ENCODE assay signal across 1 cellular context in the genomic region with DNA sequence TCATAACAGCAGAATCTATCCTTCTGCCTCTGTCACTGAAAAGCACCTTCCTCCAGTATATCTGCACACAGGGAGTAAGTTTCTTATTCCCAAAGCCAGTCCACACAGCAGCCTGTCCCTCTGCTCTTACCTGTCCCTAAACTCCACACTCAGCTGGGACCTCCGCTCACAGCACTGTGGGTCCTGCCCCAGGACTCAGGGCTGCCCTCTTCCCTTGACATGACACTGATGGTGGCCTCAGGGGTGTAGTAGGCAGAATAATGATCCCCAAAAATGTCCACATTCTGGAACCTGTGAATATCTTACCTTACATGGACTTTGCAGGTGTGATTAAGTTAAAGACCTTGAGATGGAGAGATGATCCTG.
TF ChIP-seq lines count a peak whose summit lies in the region.

No MANE protein-coding gene starts in this region.

TF ChIP-seq in HepG2, 621 proteins besides CTCF, POLR2A, EP300 and RAD21:
- TF ChIP-seq MZF1 (CRISPR knock-in tag; IDR thresholded peaks at IDR 0.05; ENCODE audit: borderline replicate concordance) (no peak), MXD4 (CRISPR knock-in tag; IDR thresholded peaks at IDR 0.05) (no peak), RBM22 (optimal IDR thresholded peaks at IDR 0.05; ENCODE audit: low read length) (no peak), ZFP90 (CRISPR knock-in tag; IDR thresholded peaks at IDR 0.05; ENCODE audit: borderline replicate concordance) (no peak), THYN1 (CRISPR knock-in tag; IDR thresholded peaks at IDR 0.05; ENCODE audit: borderline replicate concordance, low read depth) (no peak), NR1H2 (CRISPR knock-in tag; IDR thresholded peaks at IDR 0.05; ENCODE audit: borderline replicate concordance, low read depth) (no peak), FOSL1 (CRISPR knock-in tag; IDR thresholded peaks at IDR 0.05; ENCODE audit: borderline replicate concordance) (no peak), CCAR2 (optimal IDR thresholded peaks at IDR 0.05; ENCODE audit: low read depth, low read length) (no peak), ZSCAN9 (CRISPR knock-in tag; IDR thresholded peaks at IDR 0.05; ENCODE audit: borderline replicate concordance) (no peak), ZNF138 (CRISPR knock-in tag; IDR thresholded peaks at IDR 0.05; ENCODE audit: low read depth) (no peak), SAP130 (CRISPR knock-in tag; IDR thresholded peaks at IDR 0.05; ENCODE audit: low read depth) (no peak), CBX1 (IDR thresholded peaks at IDR 0.05; ENCODE audit: low read depth) (no peak), ZBTB38 (CRISPR knock-in tag; IDR thresholded peaks at IDR 0.05) (peak; percentile 56; the same call in 1 of the 2 replicates), ZNF205 (CRISPR knock-in tag; IDR thresholded peaks at IDR 0.05) (0 out of 2 replicates have a peak, but pooled peaks have one; percentile 22), TBX2 (CRISPR knock-in tag; IDR thresholded peaks at IDR 0.05; ENCODE audit: borderline replicate concordance) (peak; percentile 42; the same call in 1 of the 2 replicates), ZNF510 (CRISPR knock-in tag; IDR thresholded peaks at IDR 0.05; ENCODE audit: low read depth) (no peak), SETDB1 (CRISPR knock-in tag; IDR thresholded peaks at IDR 0.05; ENCODE audit: borderline replicate concordance) (no peak), MAFF (IDR thresholded peaks at IDR 0.05; ENCODE audit: low read depth, low read length) (no peak), ZNF761 (CRISPR knock-in tag; conservative IDR thresholded peaks at IDR 0.05) (no peak), ZNF282 (IDR thresholded peaks at IDR 0.05; ENCODE audit: partially characterized antibody) (no peak), DNMT1 (CRISPR knock-in tag; IDR thresholded peaks at IDR 0.05) (no peak), REPIN1 (CRISPR knock-in tag; IDR thresholded peaks at IDR 0.05; ENCODE audit: borderline replicate concordance, low read depth) (no peak), ZNF737 (CRISPR knock-in tag; IDR thresholded peaks at IDR 0.05; ENCODE audit: borderline replicate concordance) (no peak), ZFP41 (CRISPR knock-in tag; IDR thresholded peaks at IDR 0.05; ENCODE audit: borderline replicate concordance) (no peak), DPF2 (CRISPR knock-in tag; IDR thresholded peaks at IDR 0.05; ENCODE audit: borderline replicate concordance, low read depth) (no peak), PHF5A (CRISPR knock-in tag; IDR thresholded peaks at IDR 0.05; ENCODE audit: low read depth, unreplicated experiment) (no peak), ZNF788 (CRISPR knock-in tag; IDR thresholded peaks at IDR 0.05; ENCODE audit: borderline replicate concordance) (peak; percentile 30; the same call in 1 of the 2 replicates)
- TF ChIP-seq, protein P1, sequence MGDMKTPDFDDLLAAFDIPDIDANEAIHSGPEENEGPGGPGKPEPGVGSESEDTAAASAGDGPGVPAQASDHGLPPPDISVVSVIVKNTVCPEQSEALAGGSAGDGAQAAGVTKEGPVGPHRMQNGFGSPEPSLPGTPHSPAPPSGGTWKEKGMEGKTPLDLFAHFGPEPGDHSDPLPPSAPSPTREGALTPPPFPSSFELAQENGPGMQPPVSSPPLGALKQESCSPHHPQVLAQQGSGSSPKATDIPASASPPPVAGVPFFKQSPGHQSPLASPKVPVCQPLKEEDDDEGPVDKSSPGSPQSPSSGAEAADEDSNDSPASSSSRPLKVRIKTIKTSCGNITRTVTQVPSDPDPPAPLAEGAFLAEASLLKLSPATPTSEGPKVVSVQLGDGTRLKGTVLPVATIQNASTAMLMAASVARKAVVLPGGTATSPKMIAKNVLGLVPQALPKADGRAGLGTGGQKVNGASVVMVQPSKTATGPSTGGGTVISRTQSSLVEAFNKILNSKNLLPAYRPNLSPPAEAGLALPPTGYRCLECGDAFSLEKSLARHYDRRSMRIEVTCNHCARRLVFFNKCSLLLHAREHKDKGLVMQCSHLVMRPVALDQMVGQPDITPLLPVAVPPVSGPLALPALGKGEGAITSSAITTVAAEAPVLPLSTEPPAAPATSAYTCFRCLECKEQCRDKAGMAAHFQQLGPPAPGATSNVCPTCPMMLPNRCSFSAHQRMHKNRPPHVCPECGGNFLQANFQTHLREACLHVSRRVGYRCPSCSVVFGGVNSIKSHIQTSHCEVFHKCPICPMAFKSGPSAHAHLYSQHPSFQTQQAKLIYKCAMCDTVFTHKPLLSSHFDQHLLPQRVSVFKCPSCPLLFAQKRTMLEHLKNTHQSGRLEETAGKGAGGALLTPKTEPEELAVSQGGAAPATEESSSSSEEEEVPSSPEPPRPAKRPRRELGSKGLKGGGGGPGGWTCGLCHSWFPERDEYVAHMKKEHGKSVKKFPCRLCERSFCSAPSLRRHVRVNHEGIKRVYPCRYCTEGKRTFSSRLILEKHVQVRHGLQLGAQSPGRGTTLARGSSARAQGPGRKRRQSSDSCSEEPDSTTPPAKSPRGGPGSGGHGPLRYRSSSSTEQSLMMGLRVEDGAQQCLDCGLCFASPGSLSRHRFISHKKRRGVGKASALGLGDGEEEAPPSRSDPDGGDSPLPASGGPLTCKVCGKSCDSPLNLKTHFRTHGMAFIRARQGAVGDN (CRISPR knock-in tag; IDR thresholded peaks at IDR 0.05), result peak; percentile 53
- TF ChIP-seq, protein P2, sequence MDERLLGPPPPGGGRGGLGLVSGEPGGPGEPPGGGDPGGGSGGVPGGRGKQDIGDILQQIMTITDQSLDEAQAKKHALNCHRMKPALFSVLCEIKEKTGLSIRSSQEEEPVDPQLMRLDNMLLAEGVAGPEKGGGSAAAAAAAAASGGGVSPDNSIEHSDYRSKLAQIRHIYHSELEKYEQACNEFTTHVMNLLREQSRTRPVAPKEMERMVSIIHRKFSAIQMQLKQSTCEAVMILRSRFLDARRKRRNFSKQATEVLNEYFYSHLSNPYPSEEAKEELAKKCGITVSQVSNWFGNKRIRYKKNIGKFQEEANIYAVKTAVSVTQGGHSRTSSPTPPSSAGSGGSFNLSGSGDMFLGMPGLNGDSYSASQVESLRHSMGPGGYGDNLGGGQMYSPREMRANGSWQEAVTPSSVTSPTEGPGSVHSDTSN (CRISPR knock-in tag; IDR thresholded peaks at IDR 0.05), result no peak
- TF ChIP-seq, protein P3, sequence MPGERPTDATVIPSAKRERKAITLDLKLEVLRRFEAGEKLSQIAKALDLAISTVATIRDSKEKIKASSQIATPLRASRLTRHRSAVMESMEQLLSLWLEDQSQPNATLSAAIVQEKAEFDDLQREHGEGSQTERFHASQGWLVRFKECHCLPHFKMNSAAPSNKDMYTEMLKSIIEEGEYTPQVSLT (CRISPR knock-in tag; IDR thresholded peaks at IDR 0.05; ENCODE audit: borderline replicate concordance, low read depth), result no peak
- TF ChIP-seq, protein P4, sequence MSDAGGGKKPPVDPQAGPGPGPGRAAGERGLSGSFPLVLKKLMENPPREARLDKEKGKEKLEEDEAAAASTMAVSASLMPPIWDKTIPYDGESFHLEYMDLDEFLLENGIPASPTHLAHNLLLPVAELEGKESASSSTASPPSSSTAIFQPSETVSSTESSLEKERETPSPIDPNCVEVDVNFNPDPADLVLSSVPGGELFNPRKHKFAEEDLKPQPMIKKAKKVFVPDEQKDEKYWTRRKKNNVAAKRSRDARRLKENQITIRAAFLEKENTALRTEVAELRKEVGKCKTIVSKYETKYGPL (CRISPR knock-in tag; IDR thresholded peaks at IDR 0.05), result no peak
- TF ChIP-seq, protein P5, sequence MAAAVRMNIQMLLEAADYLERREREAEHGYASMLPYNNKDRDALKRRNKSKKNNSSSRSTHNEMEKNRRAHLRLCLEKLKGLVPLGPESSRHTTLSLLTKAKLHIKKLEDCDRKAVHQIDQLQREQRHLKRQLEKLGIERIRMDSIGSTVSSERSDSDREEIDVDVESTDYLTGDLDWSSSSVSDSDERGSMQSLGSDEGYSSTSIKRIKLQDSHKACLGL (CRISPR knock-in tag; IDR thresholded peaks at IDR 0.05), result no peak
- TF ChIP-seq, protein P6, sequence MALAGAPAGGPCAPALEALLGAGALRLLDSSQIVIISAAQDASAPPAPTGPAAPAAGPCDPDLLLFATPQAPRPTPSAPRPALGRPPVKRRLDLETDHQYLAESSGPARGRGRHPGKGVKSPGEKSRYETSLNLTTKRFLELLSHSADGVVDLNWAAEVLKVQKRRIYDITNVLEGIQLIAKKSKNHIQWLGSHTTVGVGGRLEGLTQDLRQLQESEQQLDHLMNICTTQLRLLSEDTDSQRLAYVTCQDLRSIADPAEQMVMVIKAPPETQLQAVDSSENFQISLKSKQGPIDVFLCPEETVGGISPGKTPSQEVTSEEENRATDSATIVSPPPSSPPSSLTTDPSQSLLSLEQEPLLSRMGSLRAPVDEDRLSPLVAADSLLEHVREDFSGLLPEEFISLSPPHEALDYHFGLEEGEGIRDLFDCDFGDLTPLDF (CRISPR knock-in tag; IDR thresholded peaks at IDR 0.05), result no peak
- TF ChIP-seq, protein P7, sequence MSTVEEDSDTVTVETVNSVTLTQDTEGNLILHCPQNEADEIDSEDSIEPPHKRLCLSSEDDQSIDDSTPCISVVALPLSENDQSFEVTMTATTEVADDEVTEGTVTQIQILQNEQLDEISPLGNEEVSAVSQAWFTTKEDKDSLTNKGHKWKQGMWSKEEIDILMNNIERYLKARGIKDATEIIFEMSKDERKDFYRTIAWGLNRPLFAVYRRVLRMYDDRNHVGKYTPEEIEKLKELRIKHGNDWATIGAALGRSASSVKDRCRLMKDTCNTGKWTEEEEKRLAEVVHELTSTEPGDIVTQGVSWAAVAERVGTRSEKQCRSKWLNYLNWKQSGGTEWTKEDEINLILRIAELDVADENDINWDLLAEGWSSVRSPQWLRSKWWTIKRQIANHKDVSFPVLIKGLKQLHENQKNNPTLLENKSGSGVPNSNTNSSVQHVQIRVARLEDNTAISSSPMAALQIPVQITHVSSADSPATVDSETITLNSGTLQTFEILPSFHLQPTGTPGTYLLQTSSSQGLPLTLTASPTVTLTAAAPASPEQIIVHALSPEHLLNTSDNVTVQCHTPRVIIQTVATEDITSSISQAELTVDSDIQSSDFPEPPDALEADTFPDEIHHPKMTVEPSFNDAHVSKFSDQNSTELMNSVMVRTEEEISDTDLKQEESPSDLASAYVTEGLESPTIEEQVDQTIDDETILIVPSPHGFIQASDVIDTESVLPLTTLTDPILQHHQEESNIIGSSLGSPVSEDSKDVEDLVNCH (CRISPR knock-in tag; IDR thresholded peaks at IDR 0.05), result no peak
- TF ChIP-seq, protein P8, sequence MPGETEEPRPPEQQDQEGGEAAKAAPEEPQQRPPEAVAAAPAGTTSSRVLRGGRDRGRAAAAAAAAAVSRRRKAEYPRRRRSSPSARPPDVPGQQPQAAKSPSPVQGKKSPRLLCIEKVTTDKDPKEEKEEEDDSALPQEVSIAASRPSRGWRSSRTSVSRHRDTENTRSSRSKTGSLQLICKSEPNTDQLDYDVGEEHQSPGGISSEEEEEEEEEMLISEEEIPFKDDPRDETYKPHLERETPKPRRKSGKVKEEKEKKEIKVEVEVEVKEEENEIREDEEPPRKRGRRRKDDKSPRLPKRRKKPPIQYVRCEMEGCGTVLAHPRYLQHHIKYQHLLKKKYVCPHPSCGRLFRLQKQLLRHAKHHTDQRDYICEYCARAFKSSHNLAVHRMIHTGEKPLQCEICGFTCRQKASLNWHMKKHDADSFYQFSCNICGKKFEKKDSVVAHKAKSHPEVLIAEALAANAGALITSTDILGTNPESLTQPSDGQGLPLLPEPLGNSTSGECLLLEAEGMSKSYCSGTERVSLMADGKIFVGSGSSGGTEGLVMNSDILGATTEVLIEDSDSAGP (CRISPR knock-in tag; IDR thresholded peaks at IDR 0.05; ENCODE audit: borderline replicate concordance), result 0 out of 2 replicates have a peak, but pooled peaks have one; percentile 37
- TF ChIP-seq, protein P9, sequence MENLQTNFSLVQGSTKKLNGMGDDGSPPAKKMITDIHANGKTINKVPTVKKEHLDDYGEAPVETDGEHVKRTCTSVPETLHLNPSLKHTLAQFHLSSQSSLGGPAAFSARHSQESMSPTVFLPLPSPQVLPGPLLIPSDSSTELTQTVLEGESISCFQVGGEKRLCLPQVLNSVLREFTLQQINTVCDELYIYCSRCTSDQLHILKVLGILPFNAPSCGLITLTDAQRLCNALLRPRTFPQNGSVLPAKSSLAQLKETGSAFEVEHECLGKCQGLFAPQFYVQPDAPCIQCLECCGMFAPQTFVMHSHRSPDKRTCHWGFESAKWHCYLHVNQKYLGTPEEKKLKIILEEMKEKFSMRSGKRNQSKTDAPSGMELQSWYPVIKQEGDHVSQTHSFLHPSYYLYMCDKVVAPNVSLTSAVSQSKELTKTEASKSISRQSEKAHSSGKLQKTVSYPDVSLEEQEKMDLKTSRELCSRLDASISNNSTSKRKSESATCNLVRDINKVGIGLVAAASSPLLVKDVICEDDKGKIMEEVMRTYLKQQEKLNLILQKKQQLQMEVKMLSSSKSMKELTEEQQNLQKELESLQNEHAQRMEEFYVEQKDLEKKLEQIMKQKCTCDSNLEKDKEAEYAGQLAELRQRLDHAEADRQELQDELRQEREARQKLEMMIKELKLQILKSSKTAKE (CRISPR knock-in tag; IDR thresholded peaks at IDR 0.05; ENCODE audit: borderline replicate concordance), result no peak
- TF ChIP-seq, protein P10, sequence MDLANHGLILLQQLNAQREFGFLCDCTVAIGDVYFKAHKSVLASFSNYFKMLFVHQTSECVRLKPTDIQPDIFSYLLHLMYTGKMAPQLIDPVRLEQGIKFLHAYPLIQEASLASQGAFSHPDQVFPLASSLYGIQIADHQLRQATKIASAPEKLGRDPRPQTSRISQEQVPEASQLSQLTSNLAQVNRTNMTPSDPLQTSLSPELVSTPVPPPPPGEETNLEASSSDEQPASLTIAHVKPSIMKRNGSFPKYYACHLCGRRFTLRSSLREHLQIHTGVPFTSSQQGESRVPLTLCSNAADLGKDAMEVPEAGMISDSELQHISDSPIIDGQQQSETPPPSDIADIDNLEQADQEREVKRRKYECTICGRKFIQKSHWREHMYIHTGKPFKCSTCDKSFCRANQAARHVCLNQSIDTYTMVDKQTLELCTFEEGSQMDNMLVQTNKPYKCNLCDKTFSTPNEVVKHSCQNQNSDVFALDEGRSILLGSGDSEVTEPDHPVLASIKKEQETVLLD (CRISPR knock-in tag; IDR thresholded peaks at IDR 0.05; ENCODE audit: low read depth), result no peak
- TF ChIP-seq, protein P11, sequence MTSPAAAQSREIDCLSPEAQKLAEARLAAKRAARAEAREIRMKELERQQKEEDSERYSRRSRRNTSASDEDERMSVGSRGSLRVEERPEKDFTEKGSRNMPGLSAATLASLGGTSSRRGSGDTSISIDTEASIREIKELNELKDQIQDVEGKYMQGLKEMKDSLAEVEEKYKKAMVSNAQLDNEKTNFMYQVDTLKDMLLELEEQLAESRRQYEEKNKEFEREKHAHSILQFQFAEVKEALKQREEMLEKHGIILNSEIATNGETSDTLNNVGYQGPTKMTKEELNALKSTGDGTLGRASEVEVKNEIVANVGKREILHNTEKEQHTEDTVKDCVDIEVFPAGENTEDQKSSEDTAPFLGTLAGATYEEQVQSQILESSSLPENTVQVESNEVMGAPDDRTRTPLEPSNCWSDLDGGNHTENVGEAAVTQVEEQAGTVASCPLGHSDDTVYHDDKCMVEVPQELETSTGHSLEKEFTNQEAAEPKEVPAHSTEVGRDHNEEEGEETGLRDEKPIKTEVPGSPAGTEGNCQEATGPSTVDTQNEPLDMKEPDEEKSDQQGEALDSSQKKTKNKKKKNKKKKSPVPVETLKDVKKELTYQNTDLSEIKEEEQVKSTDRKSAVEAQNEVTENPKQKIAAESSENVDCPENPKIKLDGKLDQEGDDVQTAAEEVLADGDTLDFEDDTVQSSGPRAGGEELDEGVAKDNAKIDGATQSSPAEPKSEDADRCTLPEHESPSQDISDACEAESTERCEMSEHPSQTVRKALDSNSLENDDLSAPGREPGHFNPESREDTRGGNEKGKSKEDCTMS (CRISPR knock-in tag; conservative IDR thresholded peaks at IDR 0.05), result no peak
- TF ChIP-seq, protein P12, sequence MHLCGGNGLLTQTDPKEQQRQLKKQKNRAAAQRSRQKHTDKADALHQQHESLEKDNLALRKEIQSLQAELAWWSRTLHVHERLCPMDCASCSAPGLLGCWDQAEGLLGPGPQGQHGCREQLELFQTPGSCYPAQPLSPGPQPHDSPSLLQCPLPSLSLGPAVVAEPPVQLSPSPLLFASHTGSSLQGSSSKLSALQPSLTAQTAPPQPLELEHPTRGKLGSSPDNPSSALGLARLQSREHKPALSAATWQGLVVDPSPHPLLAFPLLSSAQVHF (CRISPR knock-in tag; IDR thresholded peaks at IDR 0.05), result no peak
TF ChIP-seq in HepG2: peak in this region for 6.
